ENCODE assay signal across 14 cellular contexts in the genomic region with DNA sequence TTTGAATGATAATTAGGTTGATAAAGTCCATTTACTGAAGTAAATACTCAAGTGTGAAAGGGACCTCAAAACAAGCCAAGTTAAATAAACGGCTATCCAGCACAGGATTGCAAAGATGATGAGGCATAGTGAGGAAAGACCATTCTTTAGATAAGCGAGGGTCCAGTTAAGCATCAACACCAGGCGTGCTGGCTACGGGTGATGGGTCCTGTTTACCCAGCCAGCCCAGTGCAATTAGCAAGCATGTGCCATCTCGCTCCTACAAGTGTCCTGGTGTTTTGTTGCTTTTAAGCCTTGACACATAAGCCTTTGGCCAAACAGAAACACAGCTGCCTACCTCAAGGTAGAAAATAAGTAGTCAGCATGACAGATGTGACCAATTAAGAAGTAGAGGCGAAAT. TPM values are rescaled to one million over a fixed set of nuclear protein-coding genes. Genes with fewer than 3 reads are reported as not detected.
DNase-seq lines count a peak whose midpoint lies in the region; ATAC-seq and TF ChIP-seq lines count a peak whose summit lies in the region.
"Had no signal": no experiment of that assay in that cellular context is flagged by ENCODE, and none has a peak within 500 bp of the region (broad histone marks: within the 10 kb centered on the region; RNA-seq: fewer than 3 reads in every experiment).

No MANE protein-coding gene starts in this region.

- H3K4me3 ChIP-seq in ACC112 (ENCODE audit: low read depth, low read length) (peak overlapping the region; percentile 20; the same call in 1 of the 2 replicates), HUES6 (ENCODE audit: low read depth, low read length) (no peak overlapping the region), choroid plexus epithelial cell (ENCODE audit: low read depth, low read length) (no peak overlapping the region), mammary epithelial cell (replicated peaks in 1 of 3; ENCODE audit: insufficient read depth in 1 of 3, low read depth in 2 of 3, low read length in 3 of 3) (no peak overlapping the region)
- H3K4me3 ChIP-seq: suprapubic skin had no signal

- no peaks in the 10 kb centered on the region for H3K79me2 ChIP-seq in ACC112 (ENCODE audit: control insufficient read depth, insufficient read depth, low read length, unreplicated experiment)
- H3K79me2 ChIP-seq in mammary epithelial cell (ENCODE audit: insufficient read depth, low read length) = no peaks in the 10 kb centered on the region

- BruUV-seq in mammary epithelial cell (replicated peaks; lab: Mats Ljungman, UMichigan) = no TSS peak

- H2AFZ ChIP-seq in ACC112 (ENCODE audit: low read length, unreplicated experiment) (no peak overlapping the region), mammary epithelial cell (ENCODE audit: low read depth, low read length) (no peak overlapping the region)

- H3K4me2 ChIP-seq in mammary epithelial cell (ENCODE audit: insufficient read depth, low read depth, low read length) = no peak overlapping the region

- H3K27me3 ChIP-seq in ACC112 (ENCODE audit: insufficient read depth, low read length) (no peaks in the 10 kb centered on the region), HUES6 (ENCODE audit: control insufficient read depth, insufficient read depth, low read length) (no peaks in the 10 kb centered on the region), mammary epithelial cell (ENCODE audit: insufficient read depth, low read length) (no peaks in the 10 kb centered on the region)
- H3K27me3 ChIP-seq: suprapubic skin had no signal

- ATAC-seq in HG03175 (IDR thresholded peaks at IDR 0.05; ENCODE audit: unreplicated experiment) (no peak), GM21360 (IDR thresholded peaks at IDR 0.05; ENCODE audit: unreplicated experiment) (no peak), HG02571 (IDR thresholded peaks at IDR 0.05; ENCODE audit: unreplicated experiment) (no peak)
- ATAC-seq: activated T-cell treated with anti-CD3 and anti-CD28 coated beads, Interleukin-2, amount 50 U/mL, for 72 hours; natural killer cell had no signal

- peak; percentile 95 for DNase-seq in NCI-H748 (lab: John Stamatoyannopoulos, UW; ENCODE audit: unreplicated experiment)
- DNase-seq in choroid plexus epithelial cell (ENCODE audit: low read depth) = peak; percentile 62
- DNase-seq in mammary epithelial cell = no peak
- DNase-seq: activated T-cell treated with anti-CD3 and anti-CD28 coated beads, Interleukin-2, amount 50 U/mL, for 72 hours; DMS79 treated with DMSO at 0.1 percent for 48 hours; hippocampal formation; natural killer cell; SIG-M5 had no signal

- H3K9me3 ChIP-seq in HUES6 (ENCODE audit: control insufficient read depth, insufficient read depth, low read depth, low read length) = no peaks in the 10 kb centered on the region
- no peaks in the 10 kb centered on the region for H3K9me3 ChIP-seq in mammary epithelial cell (replicated peaks; ENCODE audit: insufficient read depth, low read length)
- H3K9me3 ChIP-seq: suprapubic skin had no signal

- H4K20me1 ChIP-seq in mammary epithelial cell (ENCODE audit: insufficient read depth, low read length) = no peaks in the 10 kb centered on the region

- dilution Hi-C loops in mammary epithelial cell (cut with HindIII; ENCODE audit: low sequenced_read_pairs) = no loop called here

- H3K4me1 ChIP-seq in ACC112 (ENCODE audit: control insufficient read depth, insufficient read depth, low read length, unreplicated experiment) (peaks cover 24% of the 10 kb centered on the region), HUES6 (ENCODE audit: control insufficient read depth, insufficient read depth, low read length) (peaks cover 38% of the 10 kb centered on the region), mammary epithelial cell (ENCODE audit: insufficient read depth, low read length) (peaks cover 5% of the 10 kb centered on the region)

- CTCF ChIA-PET in mammary epithelial cell (lab: Charles Lee; ENCODE audit: low non-redundant PET) = no interaction called here

- H3K36me3 ChIP-seq in ACC112 (ENCODE audit: insufficient read depth, low read length) (no peaks in the 10 kb centered on the region), HUES6 (ENCODE audit: control insufficient read depth, insufficient read depth, low read length) (no peaks in the 10 kb centered on the region), mammary epithelial cell (ENCODE audit: insufficient read depth, low read length) (no peaks in the 10 kb centered on the region)
- H3K36me3 ChIP-seq: suprapubic skin had no signal

- WGBS in mammary epithelial cell (ENCODE audit: low coverage, missing lambda C conversion rate) = 87% methylated on average over 5 of the region's 6 CpGs

- intact Hi-C loops in mammary epithelial cell (cut with micrococcal nuclease) = no loop called here

- H3K27ac ChIP-seq in ACC112 (ENCODE audit: low read depth, low read length) (no peak overlapping the region), HUES6 (ENCODE audit: low read depth, low read length) (peak overlapping the region; percentile 20; the same call in 1 of the 2 replicates), mammary epithelial cell (ENCODE audit: insufficient read depth, low read depth, low read length) (no peak overlapping the region)
- H3K27ac ChIP-seq: suprapubic skin had no signal

- TF ChIP-seq CTCF in choroid plexus epithelial cell (conservative IDR thresholded peaks at IDR 0.05; ENCODE audit: low read depth, low read length) (no peak), mammary epithelial cell (conservative IDR thresholded peaks at IDR 0.05 in 1 of 2, IDR thresholded peaks at IDR 0.05 in 1 of 2; ENCODE audit: extremely low read depth in 1 of 2, insufficient read depth in 1 of 2, low read depth in 1 of 2, low read length in 2 of 2) (no peak)

- H3K9ac ChIP-seq in HUES6 (ENCODE audit: low read length) (peak overlapping the region; percentile 11), mammary epithelial cell (ENCODE audit: insufficient read depth, low read length) (no peak overlapping the region)

- in situ Hi-C loops in mammary epithelial cell (cut with MboI; ENCODE audit: low sequenced_read_pairs in 2 of 2) = no loop called here

RNA-seq across cellular contexts. Expression of gene NEBL, which starts 7.1 kb away (rescaled TPM):
- 10 to 100 TPM in 1 of 2 donors, 1 to 10 TPM in 1; 1.9 to 11.7 TPM for total RNA-seq in mammary epithelial cell
- 1.3 TPM for polyA plus RNA-seq in mammary epithelial cell
- 0.83 TPM for polyA minus RNA-seq in mammary epithelial cell
